ENCODE assay signal across 1 cellular context in the genomic region with DNA sequence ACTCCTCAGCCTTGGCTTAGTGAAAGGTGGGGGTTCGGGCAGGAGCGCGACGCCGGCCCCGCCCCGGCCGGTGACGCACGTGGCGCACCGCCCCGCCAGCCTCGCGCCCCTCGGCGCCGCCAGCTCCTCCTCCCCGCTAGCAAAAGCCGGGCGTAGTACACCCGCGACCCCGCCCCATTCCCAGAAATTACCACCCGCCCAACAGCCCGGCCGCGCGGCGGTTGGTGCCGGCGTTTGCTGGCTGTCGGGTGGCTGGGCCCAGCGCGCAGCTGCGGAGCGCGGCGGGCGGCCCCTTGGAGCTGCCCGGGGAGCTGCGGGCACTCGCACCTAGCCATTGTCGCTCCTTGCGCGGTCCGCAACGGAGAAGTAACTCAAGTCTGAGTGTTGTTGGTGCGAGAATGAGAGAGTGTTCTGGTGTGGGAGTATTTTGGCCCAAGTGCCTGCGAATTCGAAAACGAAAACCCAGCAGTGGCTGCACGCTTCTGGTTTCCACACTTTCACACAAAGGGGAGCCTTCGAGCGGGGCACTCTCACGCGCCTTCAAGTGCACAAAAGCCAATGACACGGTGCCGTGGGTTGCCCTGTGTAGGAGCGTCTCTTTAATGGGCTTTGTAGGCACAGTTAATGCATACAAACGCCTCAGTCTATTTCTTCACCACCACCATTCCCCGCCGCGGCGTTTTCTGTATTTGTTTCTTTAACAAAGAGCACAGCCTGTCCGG.
TF ChIP-seq lines count a peak whose summit lies in the region.

No MANE protein-coding gene starts in this region.

TF ChIP-seq in HepG2, 621 proteins besides CTCF, POLR2A, EP300 and RAD21 (continued from another document and continues in another):
- TF ChIP-seq, protein P1, sequence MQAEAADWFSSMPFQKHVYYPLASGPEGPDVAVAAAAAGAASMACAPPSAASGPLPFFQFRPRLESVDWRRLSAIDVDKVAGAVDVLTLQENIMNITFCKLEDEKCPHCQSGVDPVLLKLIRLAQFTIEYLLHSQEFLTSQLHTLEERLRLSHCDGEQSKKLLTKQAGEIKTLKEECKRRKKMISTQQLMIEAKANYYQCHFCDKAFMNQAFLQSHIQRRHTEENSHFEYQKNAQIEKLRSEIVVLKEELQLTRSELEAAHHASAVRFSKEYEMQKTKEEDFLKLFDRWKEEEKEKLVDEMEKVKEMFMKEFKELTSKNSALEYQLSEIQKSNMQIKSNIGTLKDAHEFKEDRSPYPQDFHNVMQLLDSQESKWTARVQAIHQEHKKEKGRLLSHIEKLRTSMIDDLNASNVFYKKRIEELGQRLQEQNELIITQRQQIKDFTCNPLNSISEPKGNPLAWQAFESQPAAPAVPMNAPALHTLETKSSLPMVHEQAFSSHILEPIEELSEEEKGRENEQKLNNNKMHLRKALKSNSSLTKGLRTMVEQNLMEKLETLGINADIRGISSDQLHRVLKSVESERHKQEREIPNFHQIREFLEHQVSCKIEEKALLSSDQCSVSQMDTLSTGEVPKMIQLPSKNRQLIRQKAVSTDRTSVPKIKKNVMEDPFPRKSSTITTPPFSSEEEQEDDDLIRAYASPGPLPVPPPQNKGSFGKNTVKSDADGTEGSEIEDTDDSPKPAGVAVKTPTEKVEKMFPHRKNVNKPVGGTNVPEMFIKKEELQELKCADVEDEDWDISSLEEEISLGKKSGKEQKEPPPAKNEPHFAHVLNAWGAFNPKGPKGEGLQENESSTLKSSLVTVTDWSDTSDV (CRISPR knock-in tag; IDR thresholded peaks at IDR 0.05), result 0 out of 2 replicates have a peak, but pooled peaks have one; percentile 65
- TF ChIP-seq, protein P2, sequence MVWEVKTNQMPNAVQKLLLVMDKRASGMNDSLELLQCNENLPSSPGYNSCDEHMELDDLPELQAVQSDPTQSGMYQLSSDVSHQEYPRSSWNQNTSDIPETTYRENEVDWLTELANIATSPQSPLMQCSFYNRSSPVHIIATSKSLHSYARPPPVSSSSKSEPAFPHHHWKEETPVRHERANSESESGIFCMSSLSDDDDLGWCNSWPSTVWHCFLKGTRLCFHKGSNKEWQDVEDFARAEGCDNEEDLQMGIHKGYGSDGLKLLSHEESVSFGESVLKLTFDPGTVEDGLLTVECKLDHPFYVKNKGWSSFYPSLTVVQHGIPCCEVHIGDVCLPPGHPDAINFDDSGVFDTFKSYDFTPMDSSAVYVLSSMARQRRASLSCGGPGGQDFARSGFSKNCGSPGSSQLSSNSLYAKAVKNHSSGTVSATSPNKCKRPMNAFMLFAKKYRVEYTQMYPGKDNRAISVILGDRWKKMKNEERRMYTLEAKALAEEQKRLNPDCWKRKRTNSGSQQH (CRISPR knock-in tag; IDR thresholded peaks at IDR 0.05; ENCODE audit: low read depth), result peak; percentile 19; the same call in 1 of the 2 replicates
- TF ChIP-seq ZNF549 (CRISPR knock-in tag; IDR thresholded peaks at IDR 0.05) (0 out of 2 replicates have a peak, but pooled peaks have one; percentile 62), ZNF33B (CRISPR knock-in tag; IDR thresholded peaks at IDR 0.05) (0 out of 2 replicates have a peak, but pooled peaks have one; percentile 26), ZNF607 (CRISPR knock-in tag; IDR thresholded peaks at IDR 0.05; ENCODE audit: borderline replicate concordance) (peak; percentile 62), ZFP82 (CRISPR knock-in tag; IDR thresholded peaks at IDR 0.05; ENCODE audit: borderline replicate concordance) (no peak; the same call in 1 of the 2 replicates), SOX5 (CRISPR knock-in tag; IDR thresholded peaks at IDR 0.05; ENCODE audit: borderline replicate concordance) (0 out of 2 replicates have a peak, but pooled peaks have one; percentile 6), HNRNPLL (IDR thresholded peaks at IDR 0.05; ENCODE audit: low read depth, low read length, poor library complexity, severe bottlenecking) (peak; percentile 86), HDAC1 (CRISPR knock-in tag; IDR thresholded peaks at IDR 0.05) (peak; percentile 51; the same call in 1 of the 2 replicates), POGZ (CRISPR knock-in tag; IDR thresholded peaks at IDR 0.05) (0 out of 2 replicates have a peak, but pooled peaks have one; percentile 4), ZNF619 (CRISPR knock-in tag; IDR thresholded peaks at IDR 0.05) (no peak), ZNF296 (CRISPR knock-in tag; conservative IDR thresholded peaks at IDR 0.05) (no peak), CAMTA2 (CRISPR knock-in tag; IDR thresholded peaks at IDR 0.05; ENCODE audit: borderline replicate concordance) (no peak), SP140L (CRISPR knock-in tag; IDR thresholded peaks at IDR 0.05; ENCODE audit: borderline replicate concordance) (0 out of 2 replicates have a peak, but pooled peaks have one; percentile 13), ZMYM4 (CRISPR knock-in tag; IDR thresholded peaks at IDR 0.05) (peak; percentile 55; the same call in 1 of the 2 replicates)
- TF ChIP-seq, protein P3, sequence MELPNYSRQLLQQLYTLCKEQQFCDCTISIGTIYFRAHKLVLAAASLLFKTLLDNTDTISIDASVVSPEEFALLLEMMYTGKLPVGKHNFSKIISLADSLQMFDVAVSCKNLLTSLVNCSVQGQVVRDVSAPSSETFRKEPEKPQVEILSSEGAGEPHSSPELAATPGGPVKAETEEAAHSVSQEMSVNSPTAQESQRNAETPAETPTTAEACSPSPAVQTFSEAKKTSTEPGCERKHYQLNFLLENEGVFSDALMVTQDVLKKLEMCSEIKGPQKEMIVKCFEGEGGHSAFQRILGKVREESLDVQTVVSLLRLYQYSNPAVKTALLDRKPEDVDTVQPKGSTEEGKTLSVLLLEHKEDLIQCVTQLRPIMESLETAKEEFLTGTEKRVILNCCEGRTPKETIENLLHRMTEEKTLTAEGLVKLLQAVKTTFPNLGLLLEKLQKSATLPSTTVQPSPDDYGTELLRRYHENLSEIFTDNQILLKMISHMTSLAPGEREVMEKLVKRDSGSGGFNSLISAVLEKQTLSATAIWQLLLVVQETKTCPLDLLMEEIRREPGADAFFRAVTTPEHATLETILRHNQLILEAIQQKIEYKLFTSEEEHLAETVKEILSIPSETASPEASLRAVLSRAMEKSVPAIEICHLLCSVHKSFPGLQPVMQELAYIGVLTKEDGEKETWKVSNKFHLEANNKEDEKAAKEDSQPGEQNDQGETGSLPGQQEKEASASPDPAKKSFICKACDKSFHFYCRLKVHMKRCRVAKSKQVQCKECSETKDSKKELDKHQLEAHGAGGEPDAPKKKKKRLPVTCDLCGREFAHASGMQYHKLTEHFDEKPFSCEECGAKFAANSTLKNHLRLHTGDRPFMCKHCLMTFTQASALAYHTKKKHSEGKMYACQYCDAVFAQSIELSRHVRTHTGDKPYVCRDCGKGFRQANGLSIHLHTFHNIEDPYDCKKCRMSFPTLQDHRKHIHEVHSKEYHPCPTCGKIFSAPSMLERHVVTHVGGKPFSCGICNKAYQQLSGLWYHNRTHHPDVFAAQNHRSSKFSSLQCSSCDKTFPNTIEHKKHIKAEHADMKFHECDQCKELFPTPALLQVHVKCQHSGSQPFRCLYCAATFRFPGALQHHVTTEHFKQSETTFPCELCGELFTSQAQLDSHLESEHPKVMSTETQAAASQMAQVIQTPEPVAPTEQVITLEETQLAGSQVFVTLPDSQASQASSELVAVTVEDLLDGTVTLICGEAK (IDR thresholded peaks at IDR 0.05), result no peak
- TF ChIP-seq, protein P3 (CRISPR knock-in tag; IDR thresholded peaks at IDR 0.05), result peak; percentile 69; the same call in 1 of the 2 replicates
- TF ChIP-seq, protein P4, sequence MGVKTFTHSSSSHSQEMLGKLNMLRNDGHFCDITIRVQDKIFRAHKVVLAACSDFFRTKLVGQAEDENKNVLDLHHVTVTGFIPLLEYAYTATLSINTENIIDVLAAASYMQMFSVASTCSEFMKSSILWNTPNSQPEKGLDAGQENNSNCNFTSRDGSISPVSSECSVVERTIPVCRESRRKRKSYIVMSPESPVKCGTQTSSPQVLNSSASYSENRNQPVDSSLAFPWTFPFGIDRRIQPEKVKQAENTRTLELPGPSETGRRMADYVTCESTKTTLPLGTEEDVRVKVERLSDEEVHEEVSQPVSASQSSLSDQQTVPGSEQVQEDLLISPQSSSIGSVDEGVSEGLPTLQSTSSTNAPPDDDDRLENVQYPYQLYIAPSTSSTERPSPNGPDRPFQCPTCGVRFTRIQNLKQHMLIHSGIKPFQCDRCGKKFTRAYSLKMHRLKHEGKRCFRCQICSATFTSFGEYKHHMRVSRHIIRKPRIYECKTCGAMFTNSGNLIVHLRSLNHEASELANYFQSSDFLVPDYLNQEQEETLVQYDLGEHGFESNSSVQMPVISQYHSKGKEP (CRISPR knock-in tag; IDR thresholded peaks at IDR 0.05), result no peak
- TF ChIP-seq, protein P5, sequence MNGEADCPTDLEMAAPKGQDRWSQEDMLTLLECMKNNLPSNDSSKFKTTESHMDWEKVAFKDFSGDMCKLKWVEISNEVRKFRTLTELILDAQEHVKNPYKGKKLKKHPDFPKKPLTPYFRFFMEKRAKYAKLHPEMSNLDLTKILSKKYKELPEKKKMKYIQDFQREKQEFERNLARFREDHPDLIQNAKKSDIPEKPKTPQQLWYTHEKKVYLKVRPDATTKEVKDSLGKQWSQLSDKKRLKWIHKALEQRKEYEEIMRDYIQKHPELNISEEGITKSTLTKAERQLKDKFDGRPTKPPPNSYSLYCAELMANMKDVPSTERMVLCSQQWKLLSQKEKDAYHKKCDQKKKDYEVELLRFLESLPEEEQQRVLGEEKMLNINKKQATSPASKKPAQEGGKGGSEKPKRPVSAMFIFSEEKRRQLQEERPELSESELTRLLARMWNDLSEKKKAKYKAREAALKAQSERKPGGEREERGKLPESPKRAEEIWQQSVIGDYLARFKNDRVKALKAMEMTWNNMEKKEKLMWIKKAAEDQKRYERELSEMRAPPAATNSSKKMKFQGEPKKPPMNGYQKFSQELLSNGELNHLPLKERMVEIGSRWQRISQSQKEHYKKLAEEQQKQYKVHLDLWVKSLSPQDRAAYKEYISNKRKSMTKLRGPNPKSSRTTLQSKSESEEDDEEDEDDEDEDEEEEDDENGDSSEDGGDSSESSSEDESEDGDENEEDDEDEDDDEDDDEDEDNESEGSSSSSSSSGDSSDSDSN (CRISPR knock-in tag; IDR thresholded peaks at IDR 0.05), result peak; percentile 87
- TF ChIP-seq, protein P6, sequence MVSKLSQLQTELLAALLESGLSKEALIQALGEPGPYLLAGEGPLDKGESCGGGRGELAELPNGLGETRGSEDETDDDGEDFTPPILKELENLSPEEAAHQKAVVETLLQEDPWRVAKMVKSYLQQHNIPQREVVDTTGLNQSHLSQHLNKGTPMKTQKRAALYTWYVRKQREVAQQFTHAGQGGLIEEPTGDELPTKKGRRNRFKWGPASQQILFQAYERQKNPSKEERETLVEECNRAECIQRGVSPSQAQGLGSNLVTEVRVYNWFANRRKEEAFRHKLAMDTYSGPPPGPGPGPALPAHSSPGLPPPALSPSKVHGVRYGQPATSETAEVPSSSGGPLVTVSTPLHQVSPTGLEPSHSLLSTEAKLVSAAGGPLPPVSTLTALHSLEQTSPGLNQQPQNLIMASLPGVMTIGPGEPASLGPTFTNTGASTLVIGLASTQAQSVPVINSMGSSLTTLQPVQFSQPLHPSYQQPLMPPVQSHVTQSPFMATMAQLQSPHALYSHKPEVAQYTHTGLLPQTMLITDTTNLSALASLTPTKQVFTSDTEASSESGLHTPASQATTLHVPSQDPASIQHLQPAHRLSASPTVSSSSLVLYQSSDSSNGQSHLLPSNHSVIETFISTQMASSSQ (IDR thresholded peaks at IDR 0.05; ENCODE audit: low read depth), result no peak
- TF ChIP-seq, protein P6 (CRISPR knock-in tag; IDR thresholded peaks at IDR 0.05; ENCODE audit: borderline replicate concordance), result peak; percentile 9; the same call in 1 of the 2 replicates
- TF ChIP-seq, protein P7, sequence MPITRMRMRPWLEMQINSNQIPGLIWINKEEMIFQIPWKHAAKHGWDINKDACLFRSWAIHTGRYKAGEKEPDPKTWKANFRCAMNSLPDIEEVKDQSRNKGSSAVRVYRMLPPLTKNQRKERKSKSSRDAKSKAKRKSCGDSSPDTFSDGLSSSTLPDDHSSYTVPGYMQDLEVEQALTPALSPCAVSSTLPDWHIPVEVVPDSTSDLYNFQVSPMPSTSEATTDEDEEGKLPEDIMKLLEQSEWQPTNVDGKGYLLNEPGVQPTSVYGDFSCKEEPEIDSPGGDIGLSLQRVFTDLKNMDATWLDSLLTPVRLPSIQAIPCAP (CRISPR knock-in tag; IDR thresholded peaks at IDR 0.05; ENCODE audit: low read depth), result 0 out of 2 replicates have a peak, but pooled peaks have one; percentile 15
